ENCODE assay signal across 13 cellular contexts in the genomic region with DNA sequence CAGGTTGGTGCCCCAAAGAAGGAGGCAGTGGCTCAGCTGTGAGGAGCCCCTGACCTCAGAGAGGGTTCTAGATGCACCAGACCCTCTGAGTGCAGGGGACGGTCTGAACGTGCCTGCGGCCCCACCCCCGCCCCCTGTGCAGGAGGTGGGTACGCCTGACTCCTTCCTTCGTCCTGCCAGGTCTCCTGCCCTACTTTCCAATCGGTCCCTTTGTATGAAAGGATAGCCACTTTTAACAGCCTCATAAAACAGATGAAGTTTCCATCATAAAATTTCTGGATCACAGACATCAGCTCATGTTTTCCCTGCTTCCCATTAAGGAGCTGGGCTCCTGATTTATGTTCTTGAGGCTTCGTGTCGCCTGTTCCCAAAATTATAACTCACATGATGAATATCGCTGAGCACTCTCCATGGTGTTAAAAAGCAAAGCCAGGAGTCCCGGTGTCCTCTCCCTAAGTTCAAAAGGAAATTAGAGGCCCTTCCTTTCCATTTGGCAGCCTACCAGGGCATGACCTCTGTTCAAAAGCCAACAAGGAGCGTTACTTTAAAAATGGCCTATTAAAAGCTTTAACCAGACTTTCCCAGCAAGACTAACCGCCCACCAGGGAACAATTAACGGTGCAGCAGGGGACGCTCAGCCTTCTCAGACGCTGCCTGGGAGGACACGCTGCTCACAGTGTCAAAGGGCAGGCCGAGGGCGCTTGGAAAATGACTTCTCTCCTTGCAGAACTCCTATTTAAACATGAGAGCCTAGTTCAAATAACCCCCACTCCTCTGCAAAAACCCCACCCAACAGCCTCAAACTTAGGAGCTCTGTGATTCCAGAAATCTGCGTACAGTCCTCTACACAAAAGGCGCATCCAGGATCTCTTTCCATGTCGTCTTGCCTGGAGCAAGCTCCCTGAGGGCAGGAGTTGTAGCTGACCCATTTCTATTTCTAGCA.
DNase-seq lines count a peak whose midpoint lies in the region; ATAC-seq, FAIRE-seq and TF ChIP-seq lines count a peak whose summit lies in the region.
"Had no signal": no experiment of that assay in that cellular context is flagged by ENCODE, and none has a peak within 500 bp of the region (broad histone marks: within the 10 kb centered on the region; RNA-seq: fewer than 3 reads in every experiment).

No MANE protein-coding gene starts in this region.

- H3K9me2 ChIP-seq in PC-3 (replicated peaks; ENCODE audit: low read length): no peaks in the 10 kb centered on the region

- intact Hi-C loops in left ventricle myocardium inferior (cut with micrococcal nuclease) (no loop called here), cardiac septum (cut with DNase I) (no loop called here), uterus (cut with DNase I; ENCODE audit: low total_unique reads) (no loop called here), PC-3 (cut with micrococcal nuclease) (no loop called here)

- H3K4me1 ChIP-seq in left ventricle myocardium inferior (peaks cover 37% of the 10 kb centered on the region), astrocyte (ENCODE audit: insufficient read depth, low read length) (no peaks in the 10 kb centered on the region), mesodermal cell (ENCODE audit: control insufficient read depth, insufficient read depth, low read length, poor library complexity, severe bottlenecking) (no peaks in the 10 kb centered on the region), uterus (peaks cover 0 to 5% of the 10 kb centered on the region in 2 donors), PC-3 (ENCODE audit: insufficient read depth, low read length) (peaks cover 20% of the 10 kb centered on the region)
- H3K4me1 ChIP-seq: pancreas had no signal

- FAIRE-seq in astrocyte (lab: Jason Lieb, UNC) (no peak), GM12891 (lab: Jason Lieb, UNC) (no peak)
- FAIRE-seq: GM18507, H54, pancreas had no signal

- WGBS in mesodermal cell (ENCODE audit: insufficient coverage in 2 of 2), 2 experiments: 74 to 75% methylated on average over 18 to 19 of the region's 22 CpGs

- no peak overlapping the region for H3K4me3 ChIP-seq in left ventricle myocardium inferior
- no peak overlapping the region for H3K4me3 ChIP-seq in astrocyte (ENCODE audit: insufficient read depth, low read depth, low read length)
- H3K4me3 ChIP-seq in mesodermal cell (ENCODE audit: extremely low read depth, insufficient read depth, low read length, poor library complexity, severe bottlenecking): no peak overlapping the region
- no peak overlapping the region for H3K4me3 ChIP-seq in uterus
- H3K4me3 ChIP-seq in PC-3 (ENCODE audit: low read length): no peak overlapping the region
- H3K4me3 ChIP-seq: pancreas had no signal

- no peak overlapping the region for H3K4me2 ChIP-seq in astrocyte (ENCODE audit: low read length)
- H3K4me2 ChIP-seq in PC-3 (ENCODE audit: low read length): no peak overlapping the region

- H3K27me3 ChIP-seq in left ventricle myocardium inferior (ENCODE audit: low read depth): no peaks in the 10 kb centered on the region
- H3K27me3 ChIP-seq in astrocyte (ENCODE audit: insufficient read depth, low read length): no peaks in the 10 kb centered on the region
- H3K27me3 ChIP-seq in uterus: no peaks in the 10 kb centered on the region
- H3K27me3 ChIP-seq in PC-3 (ENCODE audit: low read length): no peaks in the 10 kb centered on the region
- H3K27me3 ChIP-seq: pancreas had no signal

- peaks cover 81% of the 10 kb centered on the region for H4K20me1 ChIP-seq in astrocyte (ENCODE audit: insufficient read depth, low read length)
- no peaks in the 10 kb centered on the region for H4K20me1 ChIP-seq in PC-3 (ENCODE audit: low read length)

- H3K79me2 ChIP-seq in astrocyte (ENCODE audit: insufficient read depth, low read length): peaks cover 17% of the 10 kb centered on the region
- no peaks in the 10 kb centered on the region for H3K79me2 ChIP-seq in PC-3 (ENCODE audit: low read length)

- H3K4me1 Mint-ChIP-seq in astrocyte (ENCODE audit: low read depth, unreplicated experiment): peaks cover 3% of the 10 kb centered on the region

- H3K9me3 ChIP-seq in left ventricle myocardium inferior (replicated peaks) (no peaks in the 10 kb centered on the region), astrocyte (ENCODE audit: insufficient read depth, low read depth, low read length) (no peaks in the 10 kb centered on the region), mesodermal cell (ENCODE audit: control insufficient read depth, low read length) (no peaks in the 10 kb centered on the region), uterus (no peaks in the 10 kb centered on the region), PC-3 (ENCODE audit: low read length) (no peaks in the 10 kb centered on the region)
- H3K9me3 ChIP-seq: pancreas had no signal

- H3K4me3 Mint-ChIP-seq in astrocyte (ENCODE audit: unreplicated experiment): no peak overlapping the region
- H3K4me3 Mint-ChIP-seq: stimulated activated memory B cell treated with anti-CD40 and anti-IgM and Interleukin-4, amounts not matched to agents 10 μg/mL and 1 μg/mL and 100 μg/mL, for 72 hours had no signal

- CTCF ChIA-PET in PC-3 (lab: Charles Lee): interaction anchor here (0.7 kb wide), 1 partner anchor 46 kb away, joined by 3 read pairs; no protein-coding TSS in a partner anchor

- POLR2A ChIA-PET in PC-3 (lab: Charles Lee; ENCODE audit: unreplicated experiment): no interaction called here

- peaks cover 3% of the 10 kb centered on the region for H3K9me3 Mint-ChIP-seq in astrocyte (ENCODE audit: unreplicated experiment)
- H3K9me3 Mint-ChIP-seq: stimulated activated memory B cell treated with anti-CD40 and anti-IgM and Interleukin-4, amounts not matched to agents 10 μg/mL and 1 μg/mL and 100 μg/mL, for 72 hours had no signal

- peaks cover 13% of the 10 kb centered on the region for H3K27me3 Mint-ChIP-seq in astrocyte (ENCODE audit: low read depth, unreplicated experiment)

- H3K27ac ChIP-seq in left ventricle myocardium inferior (replicated peaks) (peak overlapping the region; percentile 58), astrocyte (ENCODE audit: low read depth, low read length) (no peak overlapping the region), mesodermal cell (ENCODE audit: low read depth, low read length, severe bottlenecking) (peak overlapping the region; percentile 16), uterus (peak overlapping the region; percentile 31 to 32), PC-3 (ENCODE audit: low read length) (no peak overlapping the region)
- H3K27ac ChIP-seq: pancreas had no signal

- peaks cover 8% of the 10 kb centered on the region for H3K36me3 Mint-ChIP-seq in astrocyte (ENCODE audit: low read depth, unreplicated experiment)
- H3K36me3 Mint-ChIP-seq: stimulated activated memory B cell treated with anti-CD40 and anti-IgM and Interleukin-4, amounts not matched to agents 10 μg/mL and 1 μg/mL and 100 μg/mL, for 72 hours had no signal

- BruUV-seq in PC-3 (replicated peaks; lab: Mats Ljungman, UMichigan): no TSS peak

- H3K9ac ChIP-seq in astrocyte (ENCODE audit: low read length): no peak overlapping the region
- no peak overlapping the region for H3K9ac ChIP-seq in PC-3 (ENCODE audit: low read length)

- no peaks in the 10 kb centered on the region for H3F3A ChIP-seq in PC-3 (ENCODE audit: low read length, unreplicated experiment)

- TF ChIP-seq CTCF in left ventricle myocardium inferior (IDR thresholded peaks at IDR 0.05; ENCODE audit: borderline replicate concordance) (no peak), astrocyte (IDR thresholded peaks at IDR 0.05; ENCODE audit: insufficient read depth, low read depth, low read length) (no peak), uterus (IDR thresholded peaks at IDR 0.05) (no peak), PC-3 (conservative IDR thresholded peaks at IDR 0.05; ENCODE audit: low read depth, low read length) (no peak)

- no peak for TF ChIP-seq POLR2A in uterus (IDR thresholded peaks at IDR 0.05)
- TF ChIP-seq POLR2A in GM12891 (IDR thresholded peaks at IDR 0.05; ENCODE audit: low read depth, low read length): no peak

- ATAC-seq in PC-3 (no peak), HG03108 (IDR thresholded peaks at IDR 0.05; ENCODE audit: unreplicated experiment) (no peak)
- ATAC-seq: stimulated activated memory B cell treated with anti-CD40 and anti-IgM and Interleukin-4, amounts not matched to agents 10 μg/mL and 1 μg/mL and 100 μg/mL, for 72 hours had no signal

- peak overlapping the region; percentile 53 for H3K27ac Mint-ChIP-seq in astrocyte (ENCODE audit: unreplicated experiment)
- H3K27ac Mint-ChIP-seq: stimulated activated memory B cell treated with anti-CD40 and anti-IgM and Interleukin-4, amounts not matched to agents 10 μg/mL and 1 μg/mL and 100 μg/mL, for 72 hours had no signal

- H3K36me3 ChIP-seq in left ventricle myocardium inferior (no peaks in the 10 kb centered on the region), astrocyte (ENCODE audit: insufficient read depth, low read length) (peaks cover 35% of the 10 kb centered on the region), mesodermal cell (ENCODE audit: control insufficient read depth, insufficient read depth, low read length) (peaks cover 50% of the 10 kb centered on the region), uterus (no peaks in the 10 kb centered on the region), PC-3 (ENCODE audit: low read depth, low read length) (peaks cover 15% of the 10 kb centered on the region; the same call in 1 of the 2 replicates)
- H3K36me3 ChIP-seq: pancreas had no signal

- DNase-seq in left ventricle myocardium inferior: no peak
- no peak for DNase-seq in cardiac septum (ENCODE audit: low spot score)
- DNase-seq in astrocyte (ENCODE audit: low read depth): no peak
- peak; percentile 65 to 72 for DNase-seq in uterus
- no peak for DNase-seq in GM12891 (ENCODE audit: insufficient read length, low spot score)
- no peak for DNase-seq in PC-3
- DNase-seq: NCI-H2171 had no signal

- H2AFZ ChIP-seq in astrocyte (ENCODE audit: low read depth, low read length): no peak overlapping the region
- H2AFZ ChIP-seq in PC-3 (ENCODE audit: low read length): no peak overlapping the region

TF ChIP-seq in GM12891, 5 proteins besides CTCF, POLR2A, EP300 and RAD21:
- TF ChIP-seq SPI1 (IDR thresholded peaks at IDR 0.05; ENCODE audit: low read depth, low read length) (no peak), POLR2AphosphoS5 (IDR thresholded peaks at IDR 0.05; ENCODE audit: low read depth, low read length) (no peak)

Comparison
In these comparisons a context has a peak if more than half of its experiments do, and no peak if none do; other contexts are left out.
1. DNase-seq: peak in uterus (2 of 2); none in left ventricle myocardium inferior (single experiment), cardiac septum (single experiment), astrocyte (single experiment), GM12891 (single experiment) and PC-3 (single experiment).
2. H3K27ac ChIP-seq: peak in left ventricle myocardium inferior (single experiment), mesodermal cell (single experiment) and uterus (2 of 2); none in astrocyte (single experiment) and PC-3 (single experiment).